In genomic region chr10:128553755-128554154, GRCh38 we compare ENCODE assay signal across 32 cellular contexts.
"Had no signal": no experiment of that assay in that cellular context is flagged by ENCODE, and none has a peak within 500 bp of the region (broad histone marks: within the 10 kb centered on the region; RNA-seq: fewer than 3 reads in every experiment).

No MANE protein-coding gene starts in this region.

- ATAC-seq: activated CD4-positive, CD25-positive, alpha-beta regulatory T cell treated with anti-CD3 and anti-CD28 coated beads, Interleukin-2, amount 50 U/mL, for 24 hours; activated CD8-positive, alpha-beta T cell treated with anti-CD3 and anti-CD28 coated beads for 36 hours; activated naive CD8-positive, alpha-beta T cell treated with anti-CD3 and anti-CD28 coated beads, Interleukin-2, amount 50 U/mL, for 24 hours; activated T-cell treated with anti-CD3 and anti-CD28 coated beads, Interleukin-2, amount 50 U/mL, for 4 hours; activated T-helper 17 cell treated with anti-CD3 and anti-CD28 coated beads, Interleukin-2, amount 50 U/mL, for 72 hours; body of pancreas; gastroesophageal sphincter; T-helper 17 cell had no signal

- H3K27ac ChIP-seq: adrenal gland, body of pancreas, colonic mucosa, epithelial cell of prostate, esophagus squamous epithelium, gastroesophageal sphincter, WERI-Rb-1 had no signal

- H3K9me3 ChIP-seq: adrenal gland, body of pancreas, colonic mucosa, gastroesophageal sphincter had no signal

- H3K36me3 Mint-ChIP-seq: activated naive CD4-positive, alpha-beta T cell treated with anti-CD3 and anti-CD28 coated beads, Interleukin-2, amount 50 U/mL, for 24 hours; activated naive CD8-positive, alpha-beta T cell treated with anti-CD3 and anti-CD28 coated beads for 36 hours had no signal

- DNase-seq: activated B cell treated with CpG ODN at 0.5 μM for 24 hours; activated CD4-positive, alpha-beta T cell treated with anti-CD3 and anti-CD28 coated beads for 48 hours; activated CD4-positive, alpha-beta T cell treated with anti-CD3 and anti-CD28 coated beads, Interleukin-2, amount 50 U/mL, for 1 hour; activated CD4-positive, alpha-beta T cell treated with anti-CD3 and anti-CD28 coated beads, Interleukin-2, amount 50 U/mL, for 48 hours; activated CD8-positive, alpha-beta memory T cell treated with anti-CD3 and anti-CD28 coated beads for 24 hours; activated CD8-positive, alpha-beta T cell treated with anti-CD3 and anti-CD28 coated beads for 36 hours; activated effector memory CD4-positive, alpha-beta T cell treated with Interleukin-2 at 50 U/mL for 16 hours; activated gamma-delta T cell treated with Interleukin-2 at 50 U/mL for 16 hours; activated naive CD4-positive, alpha-beta T cell treated with Interleukin-2 at 50 U/mL for 16 hours; activated naive CD8-positive, alpha-beta T cell treated with anti-CD3 and anti-CD28 coated beads for 36 hours; activated naive CD8-positive, alpha-beta T cell treated with anti-CD3 and anti-CD28 coated beads, Interleukin-2, amount 50 U/mL, for 24 hours; activated T-cell treated with anti-CD3 and anti-CD28 coated beads, Interleukin-2, amount 50 U/mL, for 4 hours; adrenal gland; amygdala; aorta; body of pancreas; central memory CD4-positive, alpha-beta T cell; cerebellar nuclear complex; colonic mucosa; effector CD8-positive, alpha-beta T cell; esophagus squamous epithelium; foreskin melanocyte; T-helper 1 cell; T-helper 17 cell; T1000; WERI-Rb-1 had no signal

- H3K4me1 ChIP-seq: adrenal gland, body of pancreas, colonic mucosa, esophagus squamous epithelium, gastroesophageal sphincter had no signal

- H3K27me3 ChIP-seq: adrenal gland, body of pancreas, colonic mucosa, esophagus squamous epithelium had no signal

- H3K4me3 Mint-ChIP-seq: activated B cell treated with CpG ODN at 0.5 μM for 24 hours; activated CD8-positive, alpha-beta T cell treated with anti-CD3 and anti-CD28 coated beads for 36 hours; activated naive CD4-positive, alpha-beta T cell treated with anti-CD3 and anti-CD28 coated beads, Interleukin-2, amount 50 U/mL, for 24 hours; activated naive CD8-positive, alpha-beta T cell treated with anti-CD3 and anti-CD28 coated beads for 36 hours; activated naive CD8-positive, alpha-beta T cell treated with anti-CD3 and anti-CD28 coated beads, Interleukin-2, amount 50 U/mL, for 24 hours; activated T-cell treated with anti-CD3 and anti-CD28 coated beads, Interleukin-2, amount 50 U/mL, for 4 hours; activated T-helper 17 cell treated with anti-CD3 and anti-CD28 coated beads, Interleukin-2, amount 50 U/mL, for 72 hours; T-helper 17 cell; T-helper 2 cell treated with Interferon-gamma antibody and Interleukin-4, amounts not matched to agents 5 μg/mL and 100 μg/mL, for 36 hours had no signal

- H3K27ac Mint-ChIP-seq: activated B cell treated with CpG ODN at 0.5 μM for 24 hours; activated CD8-positive, alpha-beta T cell treated with anti-CD3 and anti-CD28 coated beads for 36 hours; activated naive CD4-positive, alpha-beta T cell treated with anti-CD3 and anti-CD28 coated beads, Interleukin-2, amount 50 U/mL, for 24 hours; activated naive CD8-positive, alpha-beta T cell treated with anti-CD3 and anti-CD28 coated beads for 36 hours; activated naive CD8-positive, alpha-beta T cell treated with anti-CD3 and anti-CD28 coated beads, Interleukin-2, amount 50 U/mL, for 24 hours; activated T-helper 17 cell treated with anti-CD3 and anti-CD28 coated beads, Interleukin-2, amount 50 U/mL, for 72 hours; T-helper 17 cell; T-helper 2 cell treated with Interferon-gamma antibody and Interleukin-4, amounts not matched to agents 5 μg/mL and 100 μg/mL, for 36 hours had no signal

- H3K4me3 ChIP-seq: adrenal gland, body of pancreas, colonic mucosa, esophagus squamous epithelium, gastroesophageal sphincter had no signal

- H3K9me3 Mint-ChIP-seq: activated B cell treated with CpG ODN at 0.5 μM for 24 hours; activated CD8-positive, alpha-beta T cell treated with anti-CD3 and anti-CD28 coated beads for 36 hours; activated naive CD4-positive, alpha-beta T cell treated with anti-CD3 and anti-CD28 coated beads, Interleukin-2, amount 50 U/mL, for 24 hours; activated T-helper 17 cell treated with anti-CD3 and anti-CD28 coated beads, Interleukin-2, amount 50 U/mL, for 72 hours; T-helper 2 cell treated with Interferon-gamma antibody and Interleukin-4, amounts not matched to agents 5 μg/mL and 100 μg/mL, for 36 hours had no signal

- H3K27me3 Mint-ChIP-seq: activated naive CD4-positive, alpha-beta T cell treated with anti-CD3 and anti-CD28 coated beads, Interleukin-2, amount 50 U/mL, for 24 hours; T-helper 17 cell had no signal

- H3K4me1 Mint-ChIP-seq: activated B cell treated with CpG ODN at 0.5 μM for 24 hours; activated naive CD4-positive, alpha-beta T cell treated with anti-CD3 and anti-CD28 coated beads, Interleukin-2, amount 50 U/mL, for 24 hours; activated naive CD8-positive, alpha-beta T cell treated with anti-CD3 and anti-CD28 coated beads for 36 hours; activated naive CD8-positive, alpha-beta T cell treated with anti-CD3 and anti-CD28 coated beads, Interleukin-2, amount 50 U/mL, for 24 hours; activated T-helper 17 cell treated with anti-CD3 and anti-CD28 coated beads, Interleukin-2, amount 50 U/mL, for 72 hours; T-helper 17 cell had no signal

- H3K36me3 ChIP-seq: adrenal gland, colonic mucosa, esophagus squamous epithelium, gastroesophageal sphincter, WERI-Rb-1 had no signal
